2 cellular contexts compared by ENCODE assay signal in genomic region chr1:196115641-196116040, GRCh38.
TF ChIP-seq lines count a peak whose summit lies in the region.

No MANE protein-coding gene starts in this region.

TF ChIP-seq in SK-N-SH treated with all-trans-retinoic acid at 6 μM for 48 hours, 23 proteins besides CTCF, POLR2A, EP300 and RAD21 (continued from another document):
- TF ChIP-seq PATZ1 (CRISPR knock-in tag; IDR thresholded peaks at IDR 0.05; ENCODE audit: borderline replicate concordance) (no peak), TOX (CRISPR knock-in tag; IDR thresholded peaks at IDR 0.05; ENCODE audit: borderline replicate concordance) (no peak), ARNTL (CRISPR knock-in tag; IDR thresholded peaks at IDR 0.05; ENCODE audit: borderline replicate concordance, low read depth) (no peak), CSDC2 (CRISPR knock-in tag; IDR thresholded peaks at IDR 0.05) (no peak), ZFP30 (CRISPR knock-in tag; IDR thresholded peaks at IDR 0.05) (no peak), TCF4 (CRISPR knock-in tag; IDR thresholded peaks at IDR 0.05; ENCODE audit: borderline replicate concordance) (no peak), PPARA (CRISPR knock-in tag; IDR thresholded peaks at IDR 0.05; ENCODE audit: borderline replicate concordance) (no peak), ZNF8 (CRISPR knock-in tag; IDR thresholded peaks at IDR 0.05) (no peak), RARB (CRISPR knock-in tag; IDR thresholded peaks at IDR 0.05) (no peak), ZFP3 (CRISPR knock-in tag; IDR thresholded peaks at IDR 0.05) (no peak)
TF ChIP-seq in SK-N-SH treated with all-trans-retinoic acid at 6 μM for 48 hours: peak in this region for 0.

TF ChIP-seq in SK-N-SH, 30 proteins besides CTCF, POLR2A, EP300 and RAD21 (continued from another document):
- TF ChIP-seq REST (IDR thresholded peaks at IDR 0.05; ENCODE audit: low read depth, low read length) (no peak), SIN3A (IDR thresholded peaks at IDR 0.05; ENCODE audit: borderline replicate concordance, low read depth, low read length) (no peak)
TF ChIP-seq in SK-N-SH: peak in this region for 0.
